In the genomic region with DNA sequence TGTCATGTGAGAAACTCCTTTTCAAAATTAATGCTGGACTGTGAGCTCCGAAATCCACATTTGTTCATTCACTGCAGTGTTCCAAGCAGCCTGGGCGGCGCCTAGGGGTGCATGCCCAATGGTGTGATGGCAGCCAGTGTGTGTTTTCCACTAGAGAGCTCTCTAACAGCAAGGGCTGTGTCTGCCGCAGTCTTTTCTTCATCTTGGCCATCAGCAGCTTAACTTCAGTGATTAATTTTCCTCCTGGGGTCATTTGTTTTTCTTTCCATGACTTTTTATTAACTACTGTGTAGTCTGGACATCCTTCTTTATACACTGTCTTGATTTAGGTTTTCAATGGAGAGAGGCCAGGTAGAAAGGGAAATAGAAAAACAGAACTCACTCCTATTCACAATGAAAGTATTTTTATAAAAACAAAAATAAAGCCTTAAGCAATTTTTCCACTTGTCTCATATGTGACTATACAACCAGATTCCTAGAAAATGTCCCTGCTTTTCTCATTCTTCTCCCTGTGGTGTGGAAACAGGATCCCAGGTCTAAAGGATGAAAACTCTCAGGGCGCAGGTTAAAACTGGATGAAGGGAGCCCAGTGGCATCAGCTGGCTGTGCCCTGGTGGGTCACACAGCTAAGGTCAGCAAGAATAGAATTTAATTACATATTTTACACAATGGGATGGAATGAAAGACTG, we compare ENCODE assay signal across 1 cellular context.
TF ChIP-seq lines count a peak whose summit lies in the region.

No MANE protein-coding gene starts in this region.

TF ChIP-seq in GM23338, 12 proteins besides CTCF, POLR2A, EP300 and RAD21 (continued from another document):
- TF ChIP-seq, protein P1, sequence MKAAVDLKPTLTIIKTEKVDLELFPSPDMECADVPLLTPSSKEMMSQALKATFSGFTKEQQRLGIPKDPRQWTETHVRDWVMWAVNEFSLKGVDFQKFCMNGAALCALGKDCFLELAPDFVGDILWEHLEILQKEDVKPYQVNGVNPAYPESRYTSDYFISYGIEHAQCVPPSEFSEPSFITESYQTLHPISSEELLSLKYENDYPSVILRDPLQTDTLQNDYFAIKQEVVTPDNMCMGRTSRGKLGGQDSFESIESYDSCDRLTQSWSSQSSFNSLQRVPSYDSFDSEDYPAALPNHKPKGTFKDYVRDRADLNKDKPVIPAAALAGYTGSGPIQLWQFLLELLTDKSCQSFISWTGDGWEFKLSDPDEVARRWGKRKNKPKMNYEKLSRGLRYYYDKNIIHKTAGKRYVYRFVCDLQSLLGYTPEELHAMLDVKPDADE (IDR thresholded peaks at IDR 0.05): no peak
- TF ChIP-seq EZH2 (IDR thresholded peaks at IDR 0.05; ENCODE audit: low read depth, unreplicated experiment) (no peak), POLR2AphosphoS5 (IDR thresholded peaks at IDR 0.05; ENCODE audit: low read depth) (no peak), JUNB (IDR thresholded peaks at IDR 0.05; ENCODE audit: unreplicated experiment) (no peak), ZNF114 (CRISPR knock-in tag; IDR thresholded peaks at IDR 0.05) (no peak), ZNF331 (CRISPR knock-in tag; IDR thresholded peaks at IDR 0.05; ENCODE audit: low read depth) (no peak), STAT1 (IDR thresholded peaks at IDR 0.05; ENCODE audit: unreplicated experiment) (no peak), NANOG (IDR thresholded peaks at IDR 0.05; ENCODE audit: borderline replicate concordance) (no peak), EZH2phosphoT487 (IDR thresholded peaks at IDR 0.05; ENCODE audit: unreplicated experiment) (no peak), REST (IDR thresholded peaks at IDR 0.05; ENCODE audit: unreplicated experiment) (no peak)
TF ChIP-seq in GM23338: peak in this region for 0.
